ENCODE assay signal across 21 cellular contexts in the genomic region with DNA sequence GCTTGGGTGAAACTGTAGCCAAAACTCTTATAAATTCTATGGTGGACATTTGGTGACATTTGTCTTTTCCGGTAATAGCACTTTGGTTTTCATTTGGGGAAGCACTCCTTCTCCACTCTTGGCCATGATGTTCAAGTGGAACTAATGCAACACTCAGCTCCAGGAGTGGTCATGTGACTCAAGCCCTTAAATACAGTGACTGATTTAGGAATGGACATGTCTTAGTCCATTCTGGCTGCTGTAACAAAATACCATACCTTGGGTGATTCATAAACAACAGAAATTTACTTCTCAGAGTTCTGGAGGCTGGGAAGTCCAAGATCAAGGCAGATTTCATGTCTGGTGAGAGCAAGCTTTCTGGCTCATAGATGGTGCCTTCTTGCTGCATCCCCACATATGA.
"Had no signal": no experiment of that assay in that cellular context is flagged by ENCODE, and none has a peak within 500 bp of the region (broad histone marks: within the 10 kb centered on the region; RNA-seq: fewer than 3 reads in every experiment).

No MANE protein-coding gene starts in this region.

- H3K36me3 ChIP-seq: esophagus squamous epithelium, gastrocnemius medialis, heart right ventricle, left lung, lower lobe of right lung had no signal

- H3K9me3 ChIP-seq: esophagus squamous epithelium, gastrocnemius medialis, heart right ventricle, left lung, lower lobe of right lung, mucosa of descending colon had no signal

- H3K36me3 Mint-ChIP-seq: mesothelial cell of epicardium had no signal

- H3K27ac ChIP-seq: coronary artery, dorsolateral prefrontal cortex, esophagus squamous epithelium, gastrocnemius medialis, heart right ventricle, left lung, lower lobe of right lung had no signal

- DNase-seq: dermis blood vessel endothelial cell; dorsolateral prefrontal cortex; effector CD4-positive, alpha-beta T cell; effector memory CD4-positive, alpha-beta T cell; esophagus squamous epithelium; foreskin fibroblast; foreskin melanocyte; gastrocnemius medialis; glutamatergic neuron; heart right ventricle; hippocampal formation; left cardiac atrium; left lung; left ventricle myocardium superior; lower lobe of right lung; mesenchymal stem cell; mucosa of descending colon; naive B cell; naive thymus-derived CD8-positive, alpha-beta T cell had no signal

- ATAC-seq: gastrocnemius medialis; heart right ventricle; left cardiac atrium; left lung; left ventricle myocardium superior; lower lobe of right lung; mucosa of descending colon; naive thymus-derived CD8-positive, alpha-beta T cell had no signal

- H3K4me3 Mint-ChIP-seq: mesothelial cell of epicardium, naive B cell had no signal

- H3K4me3 ChIP-seq: coronary artery, dorsolateral prefrontal cortex, esophagus squamous epithelium, gastrocnemius medialis, heart right ventricle, left lung, lower lobe of right lung, mucosa of descending colon had no signal

- H3K9me3 Mint-ChIP-seq: mesothelial cell of epicardium had no signal

- H3K27ac Mint-ChIP-seq: mesothelial cell of epicardium had no signal

- H3K4me1 ChIP-seq: lower lobe of right lung had no signal
